12 cellular contexts compared by ENCODE assay signal in genomic region chr9:96025995-96026572, GRCh38.
DNase-seq lines count a peak whose midpoint lies in the region; ATAC-seq, FAIRE-seq and TF ChIP-seq lines count a peak whose summit lies in the region.
"Had no signal": no experiment of that assay in that cellular context is flagged by ENCODE, and none has a peak within 500 bp of the region (broad histone marks: within the 10 kb centered on the region; RNA-seq: fewer than 3 reads in every experiment).

No MANE protein-coding gene starts in this region.

- peak overlapping the region; percentile 71 for H3K4me2 ChIP-seq in GM23338
- H3K4me2 ChIP-seq in H1 (ENCODE audit: insufficient read depth in 1 of 2, low read depth in 2 of 2, low read length in 2 of 2) = peak overlapping the region; percentile 78 to 91

- H3K4me3 Mint-ChIP-seq in CD4-positive, alpha-beta T cell = peak overlapping the region; percentile 3
- peak overlapping the region; percentile 65 for H3K4me3 Mint-ChIP-seq in GM23338
- peak overlapping the region; percentile 5 to 86 (median 28) for H3K4me3 Mint-ChIP-seq in naive thymus-derived CD4-positive, alpha-beta T cell

- TF ChIP-seq EP300 in H1 (IDR thresholded peaks at IDR 0.05; ENCODE audit: borderline replicate concordance in 1 of 2, low read depth in 2 of 2, low read length in 2 of 2) = no peak

- H2BK20ac ChIP-seq in H1 (ENCODE audit: low read length) = 0 out of 2 replicates have a peak overlapping the region, but pooled peaks have one; percentile 87

- CTCF ChIA-PET in CD4-positive, alpha-beta T cell (lab: Charles Lee) = no interaction called here
- CTCF ChIA-PET in H1 (lab: Charles Lee; ENCODE audit: partially characterized antibody) = interaction anchor here (0.6 to 1.3 kb wide), 15 partner anchors 9 to 357 kb away, joined by 3 to 6 read pairs (median 3); no protein-coding TSS in a partner anchor
- CTCF ChIA-PET in naive thymus-derived CD4-positive, alpha-beta T cell (lab: Charles Lee) = interaction anchor here (0.7 kb wide), 1 partner anchor 11 kb away, joined by 3 read pairs; no protein-coding TSS in a partner anchor

- H3F3A ChIP-seq in GM23338 (replicated peaks; ENCODE audit: low read depth) = 0 out of 2 replicates have a peak, but pooled peaks cover 7% of the 10 kb centered on the region

- DNase-seq in CD4-positive, alpha-beta T cell = no peak
- DNase-seq in GM23338 (ENCODE audit: low spot score) (peak; percentile 88), H1 (ENCODE audit: low read depth in 1 of 2, low spot score in 2 of 2) (peak; percentile 66 to 89), NCI-H1417 treated with DMSO at 0.1 percent for 48 hours (lab: John Stamatoyannopoulos, UW) (no peak)
- DNase-seq in naive thymus-derived CD4-positive, alpha-beta T cell = no peak
- DNase-seq: amniotic stem cell, foreskin fibroblast, GDM1 had no signal

- H3K27me3 Mint-ChIP-seq in CD4-positive, alpha-beta T cell = peaks cover 71% of the 10 kb centered on the region
- H3K27me3 Mint-ChIP-seq in GM23338 (ENCODE audit: insufficient read depth, low read depth, poor library complexity) = peaks cover 75% of the 10 kb centered on the region
- peaks cover 8 to 61% (median 19%) of the 10 kb centered on the region in 5 donors for H3K27me3 Mint-ChIP-seq in naive thymus-derived CD4-positive, alpha-beta T cell

- peak overlapping the region; percentile 56 for H3K23ac ChIP-seq in H1 (ENCODE audit: insufficient read length)

- H4K20me1 ChIP-seq in GM23338 (replicated peaks; ENCODE audit: insufficient read depth) (peaks cover 5% of the 10 kb centered on the region; the same call in 1 of the 2 replicates), H1 (replicated peaks in 1 of 2; ENCODE audit: control insufficient read depth in 1 of 2, insufficient read depth in 2 of 2, low read length in 2 of 2) (peaks cover 0 to 10% of the 10 kb centered on the region in 2 experiments)

- peaks cover 23% of the 10 kb centered on the region for H3K23me2 ChIP-seq in H1 (ENCODE audit: low read depth, low read length)

- no peaks in the 10 kb centered on the region for H3K9me3 ChIP-seq in CD4-positive, alpha-beta T cell (ENCODE audit: control insufficient read depth, low read length)
- no peaks in the 10 kb centered on the region for H3K9me3 ChIP-seq in H1 (ENCODE audit: insufficient read depth in 2 of 2, low read depth in 1 of 2, low read length in 1 of 2)
- no peaks in the 10 kb centered on the region for H3K9me3 ChIP-seq in naive thymus-derived CD4-positive, alpha-beta T cell (ENCODE audit: control insufficient read depth in 2 of 3, low read length in 3 of 3)

- H3K4me3 ChIP-seq in GM23338 (peak overlapping the region; percentile 46; the same call in 1 of the 2 replicates), H1 (ENCODE audit: extremely low read depth in 1 of 4, insufficient read depth in 2 of 4, low read depth in 3 of 4, low read length in 4 of 4) (peak overlapping the region in 2 of 4 experiments; percentile 15 to 44; a peak in 3 of 8 replicates)
- H3K4me3 ChIP-seq in naive thymus-derived CD4-positive, alpha-beta T cell (ENCODE audit: low read length) = no peak overlapping the region

- no peak overlapping the region for H4K5ac ChIP-seq in H1 (ENCODE audit: insufficient read length, low read depth, low read length)

- intact Hi-C loops in CD4-positive, alpha-beta T cell (cut with DNase I, micrococcal nuclease) = no loop called here
- intact Hi-C loops in naive thymus-derived CD4-positive, alpha-beta T cell (cut with micrococcal nuclease) = no loop called here

- peak overlapping the region; percentile 70; the same call in 1 of the 2 replicates for H4K8ac ChIP-seq in H1 (ENCODE audit: extremely low read depth, insufficient read depth, low read length)

- H2BK15ac ChIP-seq in H1 (ENCODE audit: low read length) = peak overlapping the region; percentile 96

- peak overlapping the region; percentile 91 for H3K4ac ChIP-seq in H1 (replicated peaks; ENCODE audit: insufficient read length, low read depth, low read length)

- 0 out of 2 replicates have a peak, but pooled peaks cover 3% of the 10 kb centered on the region for H3K9me2 ChIP-seq in GM23338 (ENCODE audit: insufficient read depth)

- H3K56ac ChIP-seq in H1 (replicated peaks; ENCODE audit: insufficient read length, low read depth, low read length) = peak overlapping the region; percentile 99

- no peak for TF ChIP-seq POLR2A in H1 (IDR thresholded peaks at IDR 0.05; ENCODE audit: control extremely low read depth in 1 of 2, low read depth in 2 of 2, low read length in 2 of 2)

- peak overlapping the region; percentile 68; the same call in 1 of the 2 replicates for H3K18ac ChIP-seq in H1 (ENCODE audit: extremely low read depth, low read length)

- peak overlapping the region; percentile 98; the same call in 1 of the 2 replicates for H2AK5ac ChIP-seq in H1 (ENCODE audit: low read depth, low read length)

- POLR2A ChIA-PET in CD4-positive, alpha-beta T cell (lab: Charles Lee) = no interaction called here
- POLR2A ChIA-PET in H1 (lab: Charles Lee; ENCODE audit: partially characterized antibody) = interaction anchor here (0.9 kb wide), 1 partner anchor 151 kb away, joined by 3 read pairs; the partner anchor contains the start of gene ERCC6L2
- POLR2A ChIA-PET in naive thymus-derived CD4-positive, alpha-beta T cell (lab: Charles Lee) = interaction anchor here (0.6 kb wide), 1 partner anchor 12 kb away, joined by 4 read pairs; no protein-coding TSS in a partner anchor

- H3K9ac ChIP-seq in H1 (replicated peaks in 1 of 4; ENCODE audit: extremely low read depth in 1 of 4, low read depth in 3 of 4, low read length in 3 of 4) = no peak overlapping the region

- 0 out of 2 replicates have a peak overlapping the region, but pooled peaks have one; percentile 76 for H2AFZ ChIP-seq in GM23338
- H2AFZ ChIP-seq in H1 (ENCODE audit: low read length) = no peak overlapping the region; the same call in 1 of the 2 replicates

- no peaks in the 10 kb centered on the region for H3K36me3 ChIP-seq in GM23338 (ENCODE audit: insufficient read depth)
- no peaks in the 10 kb centered on the region for H3K36me3 ChIP-seq in H1 (ENCODE audit: control insufficient read depth in 2 of 4, insufficient read depth in 4 of 4, low read length in 3 of 4)
- H3K36me3 ChIP-seq in naive thymus-derived CD4-positive, alpha-beta T cell (ENCODE audit: control insufficient read depth in 2 of 3, insufficient read depth in 3 of 3, low read length in 3 of 3) = no peaks in the 10 kb centered on the region

- H4K91ac ChIP-seq in H1 (replicated peaks; ENCODE audit: insufficient read length, low read length) = peak overlapping the region; percentile 91

- peak overlapping the region; percentile 96; the same call in 1 of the 2 replicates for H2BK12ac ChIP-seq in H1 (ENCODE audit: low read depth, low read length)

- H2BK120ac ChIP-seq in H1 (replicated peaks; ENCODE audit: low read depth, low read length) = no peak overlapping the region

- peaks cover 4% of the 10 kb centered on the region for H3K36me3 Mint-ChIP-seq in CD4-positive, alpha-beta T cell (ENCODE audit: low read depth)
- no peaks in the 10 kb centered on the region; the same call in 2 of the 3 replicates for H3K36me3 Mint-ChIP-seq in GM23338 (ENCODE audit: low read depth)
- H3K36me3 Mint-ChIP-seq in naive thymus-derived CD4-positive, alpha-beta T cell = peaks cover 0 to 20% (median 5%) of the 10 kb centered on the region in 5 donors

- no peak for TF ChIP-seq CTCF in CD4-positive, alpha-beta T cell (IDR thresholded peaks at IDR 0.05)
- TF ChIP-seq CTCF in GM23338 (conservative IDR thresholded peaks at IDR 0.05; ENCODE audit: low read depth in 2 of 2) (peak; percentile 67 to 85), H1 (IDR thresholded peaks at IDR 0.05; ENCODE audit: control extremely low read depth in 1 of 3, insufficient read depth in 1 of 3, low read depth in 1 of 3, low read length in 3 of 3) (peak; percentile 78 to 79 (median 78))

- no peak for FAIRE-seq in H1 (lab: Jason Lieb, UNC)
- FAIRE-seq: RCC 7860 had no signal

- ATAC-seq in CD4-positive, alpha-beta T cell (ENCODE audit: poor library complexity) = no peak
- ATAC-seq in GM23338 = peak; percentile 57
- ATAC-seq in naive thymus-derived CD4-positive, alpha-beta T cell = peak; percentile 19
- ATAC-seq in HG03521 (IDR thresholded peaks at IDR 0.05; ENCODE audit: unreplicated experiment) = no peak
- ATAC-seq in HG03457 (IDR thresholded peaks at IDR 0.05; ENCODE audit: unreplicated experiment) = no peak
- no peak for ATAC-seq in HG02642 (IDR thresholded peaks at IDR 0.05; ENCODE audit: poor library complexity, unreplicated experiment)

- peaks cover 41% of the 10 kb centered on the region for H3K4me1 Mint-ChIP-seq in CD4-positive, alpha-beta T cell (ENCODE audit: low read depth)
- H3K4me1 Mint-ChIP-seq in GM23338 = peaks cover 27% of the 10 kb centered on the region
- H3K4me1 Mint-ChIP-seq in naive thymus-derived CD4-positive, alpha-beta T cell = peaks cover 29 to 50% (median 40%) of the 10 kb centered on the region in 7 donors

- peaks cover 13% of the 10 kb centered on the region; the same call in 1 of the 2 replicates for H3K4me1 ChIP-seq in GM23338 (ENCODE audit: insufficient read depth)
- peaks cover 3 to 18% (median 9%) of the 10 kb centered on the region in 4 experiments for H3K4me1 ChIP-seq in H1 (replicated peaks in 1 of 4; ENCODE audit: control insufficient read depth in 3 of 4, insufficient read depth in 4 of 4, low read length in 3 of 4)
- peaks cover 10 to 19% of the 10 kb centered on the region in 2 donors for H3K4me1 ChIP-seq in naive thymus-derived CD4-positive, alpha-beta T cell (ENCODE audit: control insufficient read depth in 2 of 2, insufficient read depth in 2 of 2, low read length in 2 of 2)

- no peaks in the 10 kb centered on the region for H3K9me3 Mint-ChIP-seq in CD4-positive, alpha-beta T cell
- no peaks in the 10 kb centered on the region; the same call in 2 of the 3 replicates for H3K9me3 Mint-ChIP-seq in GM23338
- peaks cover 0 to 4% (median 0%) of the 10 kb centered on the region in 11 donors for H3K9me3 Mint-ChIP-seq in naive thymus-derived CD4-positive, alpha-beta T cell

- no peak overlapping the region for H3K27ac Mint-ChIP-seq in CD4-positive, alpha-beta T cell
- no peak overlapping the region for H3K27ac Mint-ChIP-seq in GM23338
- peak overlapping the region in 6 of 9 donors; percentile 9 to 56 (median 37) for H3K27ac Mint-ChIP-seq in naive thymus-derived CD4-positive, alpha-beta T cell

- no peak overlapping the region for H3K27ac ChIP-seq in CD4-positive, alpha-beta T cell (ENCODE audit: low read depth, low read length)
- H3K27ac ChIP-seq in GM23338 (ENCODE audit: low read depth) = no peak overlapping the region
- H3K27ac ChIP-seq in H1 (ENCODE audit: low read depth, low read length) = no peak overlapping the region
- H3K27ac ChIP-seq in naive thymus-derived CD4-positive, alpha-beta T cell (ENCODE audit: low read depth, low read length) = no peak overlapping the region

- H3K27me3 ChIP-seq in CD4-positive, alpha-beta T cell (ENCODE audit: control insufficient read depth, insufficient read depth, low read length) = peaks cover 34% of the 10 kb centered on the region
- H3K27me3 ChIP-seq in GM23338 (ENCODE audit: insufficient read depth) (peaks cover 89% of the 10 kb centered on the region), H1 (replicated peaks in 1 of 4; ENCODE audit: control insufficient read depth in 3 of 4, extremely low read depth in 1 of 4, insufficient read depth in 3 of 4, low read length in 3 of 4) (peaks cover 43 to 82% (median 73%) of the 10 kb centered on the region in 4 experiments)
- peaks cover 0 to 4% of the 10 kb centered on the region in 2 donors for H3K27me3 ChIP-seq in naive thymus-derived CD4-positive, alpha-beta T cell (ENCODE audit: control insufficient read depth in 2 of 2, insufficient read depth in 2 of 2, low read length in 2 of 2)

- no peaks in the 10 kb centered on the region for H3K79me2 ChIP-seq in GM23338 (replicated peaks; ENCODE audit: insufficient read depth)
- no peaks in the 10 kb centered on the region for H3K79me2 ChIP-seq in H1 (ENCODE audit: control insufficient read depth in 1 of 2, insufficient read depth in 2 of 2, low read length in 2 of 2)

- peak; percentile 69 to 84 for TF ChIP-seq RAD21 in H1 (IDR thresholded peaks at IDR 0.05 in 1 of 2, conservative IDR thresholded peaks at IDR 0.05 in 1 of 2; ENCODE audit: low read depth in 2 of 2, low read length in 2 of 2)

- H3K14ac ChIP-seq in H1 (ENCODE audit: insufficient read length) = no peak overlapping the region

- no peaks in the 10 kb centered on the region for H3K79me1 ChIP-seq in H1 (ENCODE audit: low read depth, low read length)

- H2BK5ac ChIP-seq in H1 (ENCODE audit: low read depth, low read length) = peak overlapping the region; percentile 27; the same call in 1 of the 2 replicates

- WGBS in H1 (ENCODE audit: extremely low coverage in 1 of 2, insufficient coverage in 1 of 2, insufficient read length in 1 of 2, insufficient replicate concordance in 2 of 2, low coverage in 1 of 2, low lambda C conversion rate in 2 of 2, missing lambda C conversion rate in 1 of 2), 2 experiments = 21% methylated on average over 22 of the region's 34 CpGs; no CpG with 5 or more reads in 1 of the 2 experiments

Comparison
In these comparisons a context has a peak if more than half of its experiments do, and no peak if none do; other contexts are left out.
1. ATAC-seq: peak in GM23338 (single experiment) and naive thymus-derived CD4-positive, alpha-beta T cell (single experiment); none in CD4-positive, alpha-beta T cell (single experiment), HG03521 (single experiment), HG03457 (single experiment) and HG02642 (single experiment).
2. DNase-seq: peak in GM23338 (single experiment) and H1 (2 of 2); none in CD4-positive, alpha-beta T cell (0 of 10), naive thymus-derived CD4-positive, alpha-beta T cell (0 of 9) and NCI-H1417 treated with DMSO at 0.1 percent for 48 hours (single experiment).
3. H3K27ac Mint-ChIP-seq: peak in naive thymus-derived CD4-positive, alpha-beta T cell (6 of 9); none in CD4-positive, alpha-beta T cell (single experiment) and GM23338 (single experiment).
4. H3K4me3 Mint-ChIP-seq: peak in every context shown above with its lines; median percentile 65 in GM23338; 28 in naive thymus-derived CD4-positive, alpha-beta T cell; 3 in CD4-positive, alpha-beta T cell.